8 cellular contexts compared by ENCODE assay signal in the genomic region with DNA sequence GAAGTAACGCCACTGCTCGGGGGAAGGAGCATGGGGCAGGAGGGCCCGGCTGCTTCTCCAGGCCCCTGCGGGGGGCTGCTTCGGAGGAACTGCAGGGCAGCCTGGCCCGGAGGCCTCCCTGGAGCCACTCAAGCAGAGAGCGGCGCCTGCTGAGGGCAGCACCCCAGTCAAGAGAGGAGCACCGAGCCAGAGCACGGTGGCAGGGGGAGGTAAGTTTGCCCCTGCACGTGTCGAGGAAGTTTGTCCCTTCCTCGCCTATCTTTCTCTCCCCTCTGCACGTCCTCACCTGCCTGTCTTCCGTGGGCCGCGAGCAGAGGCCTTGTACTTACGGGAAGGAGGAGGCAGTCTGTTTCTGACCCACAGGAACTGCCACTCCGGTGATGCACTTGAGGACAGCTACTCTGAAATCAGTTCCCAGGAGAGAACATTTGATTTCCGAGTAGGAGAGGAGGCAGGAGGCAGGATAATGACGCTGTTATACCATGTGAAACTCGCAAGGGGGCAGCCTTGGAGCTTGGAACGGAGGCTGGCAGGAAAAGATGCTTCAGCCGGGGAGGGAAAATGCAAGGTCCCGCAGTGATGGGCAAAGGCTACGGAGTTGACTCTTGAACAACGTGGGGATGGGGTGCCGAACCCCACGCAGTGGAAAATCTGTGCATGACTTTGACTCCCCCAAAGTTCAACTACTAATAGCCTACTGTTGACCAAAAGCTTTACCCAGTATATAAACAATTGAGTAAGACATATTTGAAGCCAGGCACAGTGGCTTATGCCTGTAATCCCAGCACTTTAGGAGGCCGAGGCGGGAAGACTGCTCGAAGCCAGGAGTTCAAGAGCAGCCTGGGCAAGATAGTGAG. TPM values are rescaled to one million over a fixed set of nuclear protein-coding genes. Genes with fewer than 3 reads are reported as not detected.
DNase-seq lines count a peak whose midpoint lies in the region; ATAC-seq, FAIRE-seq and TF ChIP-seq lines count a peak whose summit lies in the region.

No MANE protein-coding gene starts in this region.

- H3K18ac ChIP-seq in neuronal stem cell (ENCODE audit: low read length) = no peak overlapping the region

- H3K36me3 ChIP-seq in DND-41 (ENCODE audit: insufficient read depth, low read length) = no peaks in the 10 kb centered on the region
- H3K36me3 ChIP-seq in neuronal stem cell (replicated peaks in 1 of 2; ENCODE audit: control insufficient read depth in 2 of 2, insufficient read depth in 2 of 2, low read length in 2 of 2) = no peaks in the 10 kb centered on the region

- H3K4ac ChIP-seq in neuronal stem cell (ENCODE audit: low read length) = no peak overlapping the region

- H4K20me1 ChIP-seq in DND-41 (ENCODE audit: insufficient read depth, low read length) = no peaks in the 10 kb centered on the region

- WGBS in neuronal stem cell (ENCODE audit: extremely low coverage in 2 of 2, insufficient read length in 2 of 2, insufficient replicate concordance in 1 of 2), 2 donors = no CpG with 5 or more reads among the region's 32 CpGs

- H3K4me2 ChIP-seq in DND-41 (ENCODE audit: insufficient read depth, low read length) (no peak overlapping the region), neuronal stem cell (ENCODE audit: insufficient read depth, low read length, poor library complexity, severe bottlenecking) (no peak overlapping the region)

- no peak overlapping the region for H3K14ac ChIP-seq in neuronal stem cell (ENCODE audit: low read length)

- H3K9ac ChIP-seq in DND-41 (ENCODE audit: low read depth, low read length) (no peak overlapping the region), neuronal stem cell (ENCODE audit: low read depth, low read length, poor library complexity) (no peak overlapping the region)

- peaks cover 4% of the 10 kb centered on the region for H3K4me1 ChIP-seq in DND-41 (ENCODE audit: insufficient read depth, low read length)
- no peaks in the 10 kb centered on the region for H3K4me1 ChIP-seq in neuronal stem cell (ENCODE audit: control insufficient read depth in 2 of 2, insufficient read depth in 1 of 2, low read depth in 1 of 2, low read length in 2 of 2)

- TF ChIP-seq CTCF in DND-41 (IDR thresholded peaks at IDR 0.05; ENCODE audit: borderline replicate concordance, extremely low read depth, low read length, poor library complexity, severe bottlenecking) (peak; percentile 93), fibroblast of villous mesenchyme (IDR thresholded peaks at IDR 0.05; ENCODE audit: insufficient read depth, low read depth, low read length) (peak; percentile 86)

- no peak overlapping the region for H3K27ac ChIP-seq in DND-41 (ENCODE audit: low read length)
- no peak overlapping the region for H3K27ac ChIP-seq in neuronal stem cell (replicated peaks; ENCODE audit: low read length)
- no peak overlapping the region for H3K27ac ChIP-seq in substantia nigra (ENCODE audit: low read depth, low read length, poor library complexity, severe bottlenecking)

- no peak overlapping the region for H4K91ac ChIP-seq in neuronal stem cell (ENCODE audit: low read depth, low read length, poor library complexity)

- peak; percentile 80 for ATAC-seq in DND-41 (ENCODE audit: insufficient read depth, low read depth)
- no peak for ATAC-seq in GM19324 (IDR thresholded peaks at IDR 0.05; ENCODE audit: low FRiP score, unreplicated experiment)

- H3K9me3 ChIP-seq in DND-41 (ENCODE audit: insufficient read depth, low read length, severe bottlenecking) = no peaks in the 10 kb centered on the region
- no peaks in the 10 kb centered on the region for H3K9me3 ChIP-seq in neuronal stem cell (replicated peaks in 1 of 2; ENCODE audit: control insufficient read depth in 2 of 2, insufficient read depth in 1 of 2, low read depth in 1 of 2, low read length in 2 of 2)

- peak; percentile 61 for DNase-seq in DND-41
- peak; percentile 49 for DNase-seq in LHCN-M2 (ENCODE audit: low read depth)
- peak; percentile 24 for DNase-seq in RCC 7860 (ENCODE audit: low spot score)
- peak; percentile 42 to 49 for DNase-seq in activated T-helper 1 cell treated with anti-CD3 and anti-CD28 coated beads, Interleukin-2, amount 50 U/mL, for 16 hours (ENCODE audit: low read depth in 1 of 2, low spot score in 1 of 2)
- peak; percentile 71 for DNase-seq in fibroblast of villous mesenchyme (ENCODE audit: low read depth)
- DNase-seq in neuronal stem cell (ENCODE audit: low spot score) = peak; percentile 71
- peak in 41 of 49 donors; percentile 6 to 77 (median 53) for DNase-seq in substantia nigra (lab: John Stamatoyannopoulos, UW)

- no peaks in the 10 kb centered on the region for H3K79me2 ChIP-seq in DND-41 (ENCODE audit: insufficient read depth, low read length)

- FAIRE-seq in RCC 7860 (lab: Jason Lieb, UNC) = no peak

- H3K4me3 ChIP-seq in DND-41 (ENCODE audit: low read depth in 1 of 2, low read length in 2 of 2) = no peak overlapping the region
- H3K4me3 ChIP-seq in fibroblast of villous mesenchyme (ENCODE audit: low read depth, low read length) = no peak overlapping the region
- no peak overlapping the region for H3K4me3 ChIP-seq in neuronal stem cell (ENCODE audit: low read length in 2 of 2)

- no peak overlapping the region; the same call in 1 of the 2 replicates for H2AFZ ChIP-seq in DND-41 (ENCODE audit: low read depth, low read length)
- peak overlapping the region; percentile 65 for H2AFZ ChIP-seq in neuronal stem cell (ENCODE audit: low read length)

- H3K23ac ChIP-seq in neuronal stem cell (ENCODE audit: low read depth, low read length, poor library complexity) = peak overlapping the region; percentile 16

- peak overlapping the region; percentile 68 for H4K8ac ChIP-seq in neuronal stem cell (ENCODE audit: low read depth, low read length)

- H2AK5ac ChIP-seq in neuronal stem cell (ENCODE audit: low read depth, low read length) = peak overlapping the region; percentile 4

- no peak overlapping the region for H2BK5ac ChIP-seq in neuronal stem cell (ENCODE audit: low read length)

- peak overlapping the region; percentile 77 for H2BK15ac ChIP-seq in neuronal stem cell (ENCODE audit: low read length)

- peaks cover under 1% of the 10 kb centered on the region for H3K27me3 ChIP-seq in DND-41 (ENCODE audit: insufficient read depth, low read length, poor library complexity)
- peaks cover 0 to 23% (median 4%) of the 10 kb centered on the region in 3 experiments for H3K27me3 ChIP-seq in neuronal stem cell (ENCODE audit: control insufficient read depth in 3 of 3, insufficient read depth in 3 of 3, low read depth in 1 of 3, low read length in 3 of 3)

- H2BK120ac ChIP-seq in neuronal stem cell (ENCODE audit: low read depth, low read length) = no peak overlapping the region

- no peak overlapping the region for H2BK12ac ChIP-seq in neuronal stem cell (ENCODE audit: low read length)

- H3K79me1 ChIP-seq in neuronal stem cell (ENCODE audit: low read depth, low read length) = no peaks in the 10 kb centered on the region

RNA-seq across cellular contexts. Expression of gene FFAR1, which starts 5.0 kb away (rescaled TPM):
- total RNA-seq in LHCN-M2 (2014; rRNA removed) (not detected in 2 replicates), fibroblast of villous mesenchyme (not detected in 2 replicates)
- polyA plus RNA-seq in LHCN-M2 (2012) = not detected
- polyA plus RNA-seq in neuronal stem cell (2013, experiment 1 of 2) = not detected
- polyA plus RNA-seq in neuronal stem cell (2013, experiment 2 of 2) = not detected

RNA-seq across cellular contexts. Expression of gene FFAR3, which starts 5.6 kb away (rescaled TPM):
- not detected in 2 replicates for total RNA-seq in LHCN-M2 (2014; rRNA removed)
- polyA plus RNA-seq in LHCN-M2 (2012) = not detected
- not detected in 2 replicates for total RNA-seq in fibroblast of villous mesenchyme
- not detected for polyA plus RNA-seq in neuronal stem cell (2013, experiment 1 of 2)
- polyA plus RNA-seq in neuronal stem cell (2013, experiment 2 of 2) = not detected

RNA-seq across cellular contexts. Expression of gene GPR42, which starts 18.2 kb away (rescaled TPM):
- total RNA-seq in LHCN-M2 (2014; rRNA removed) (not detected in 2 replicates), fibroblast of villous mesenchyme (not detected in 2 replicates)
- polyA plus RNA-seq in LHCN-M2 (2012) = not detected
- not detected for polyA plus RNA-seq in neuronal stem cell (2013, experiment 1 of 2)
- polyA plus RNA-seq in neuronal stem cell (2013, experiment 2 of 2) = not detected

RNA-seq across cellular contexts. Expression of gene CD22, which starts 23.7 kb away (rescaled TPM):
- total RNA-seq in LHCN-M2 (2014; rRNA removed) (1.0 and 2.2 TPM in 2 replicates), fibroblast of villous mesenchyme (0.32 TPM in 1 of 2 replicates, not detected in the other)
- polyA plus RNA-seq in LHCN-M2 (2012) = 0.70 TPM
- not detected for polyA plus RNA-seq in neuronal stem cell (2013, experiment 1 of 2)
- polyA plus RNA-seq in neuronal stem cell (2013, experiment 2 of 2) = 0.04 TPM
